ENCODE assay signal across 26 cellular contexts in the genomic region with DNA sequence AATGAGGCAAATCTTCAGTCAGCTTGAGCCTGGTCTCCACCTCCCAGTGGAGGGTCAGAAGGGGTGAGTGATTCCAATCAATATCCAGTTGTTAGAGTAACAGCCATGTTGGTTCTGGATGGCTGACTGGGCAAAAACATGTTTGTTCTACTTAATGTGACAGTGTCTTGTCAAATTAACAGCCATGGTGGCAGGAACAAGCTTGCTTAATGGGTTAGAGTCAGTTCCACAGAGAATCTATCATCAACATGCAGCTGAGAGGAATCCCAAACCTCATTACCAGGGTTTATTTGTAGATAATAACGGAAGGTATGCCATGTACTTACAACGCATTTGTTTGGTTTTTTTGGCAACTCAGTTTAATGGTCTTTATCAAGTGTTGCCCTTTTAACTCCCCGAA.
DNase-seq lines count a peak whose midpoint lies in the region; ATAC-seq and TF ChIP-seq lines count a peak whose summit lies in the region.
"Had no signal": no experiment of that assay in that cellular context is flagged by ENCODE, and none has a peak within 500 bp of the region (broad histone marks: within the 10 kb centered on the region; RNA-seq: fewer than 3 reads in every experiment).

No MANE protein-coding gene starts in this region.

- H3K27me3 ChIP-seq in right atrium auricular region = no peaks in the 10 kb centered on the region
- H3K27me3 ChIP-seq: BLaER1 treated with 17β-estradiol and CSF1 and Interleukin-3, amounts not matched to agents 10 nM and 100 nM; Peyer's patch had no signal

- no peaks in the 10 kb centered on the region for H3K36me3 ChIP-seq in right atrium auricular region
- H3K36me3 ChIP-seq: BLaER1 treated with 17β-estradiol and CSF1 and Interleukin-3, amounts not matched to agents 10 nM and 100 nM; Peyer's patch had no signal

- H3K27ac ChIP-seq in right atrium auricular region = no peak overlapping the region
- H3K27ac ChIP-seq: 22Rv1; BLaER1 treated with 17β-estradiol and CSF1 and Interleukin-3, amounts not matched to agents 10 nM and 100 nM; HL-60; Peyer's patch had no signal

- H3K9me3 Mint-ChIP-seq in glutamatergic neuron (ENCODE audit: unreplicated experiment) (no peaks in the 10 kb centered on the region), WTC11 (no peaks in the 10 kb centered on the region)
- H3K9me3 Mint-ChIP-seq: H9, T-cell had no signal

- H3K27me3 Mint-ChIP-seq in glutamatergic neuron (ENCODE audit: unreplicated experiment) (peaks cover 3% of the 10 kb centered on the region), WTC11 (ENCODE audit: low read depth) (no peaks in the 10 kb centered on the region)
- H3K27me3 Mint-ChIP-seq: CD4-positive, alpha-beta memory T cell had no signal

- H3K4me3 Mint-ChIP-seq in glutamatergic neuron (ENCODE audit: unreplicated experiment) (peak overlapping the region; percentile 16), WTC11 (no peak overlapping the region)
- H3K4me3 Mint-ChIP-seq: CD4-positive, alpha-beta memory T cell; H9; HFFc6; T-cell had no signal

- DNase-seq in NCI-H1105 treated with DMSO at 0.1 percent for 48 hours (lab: John Stamatoyannopoulos, UW) (peak; percentile 12), NCI-H1105 (lab: John Stamatoyannopoulos, UW) (no peak), NCI-H2171 treated with DMSO at 0.1 percent for 48 hours (lab: John Stamatoyannopoulos, UW) (peak; percentile 77), glutamatergic neuron (no peak), retina (peak; percentile 58), right atrium auricular region (ENCODE audit: low spot score) (no peak), WTC11 (ENCODE audit: low spot score) (no peak)
- DNase-seq: ACHN; Caco-2; CD4-positive, alpha-beta memory T cell; DMS 273 treated with DMSO at 0.1 percent for 48 hours; DND-41; H9; HFFc6; KBM-7; NCI-H1436; NCI-H2029; NCI-H510A treated with DMSO at 0.1 percent for 48 hours; NCI-H774; Peyer's patch; T-cell had no signal

- H3K9me3 ChIP-seq in right atrium auricular region = no peaks in the 10 kb centered on the region
- H3K9me3 ChIP-seq: BLaER1 treated with 17β-estradiol and CSF1 and Interleukin-3, amounts not matched to agents 10 nM and 100 nM; Caco-2; Peyer's patch had no signal

- ATAC-seq in WTC11 (no peak), HG03457 (IDR thresholded peaks at IDR 0.05; ENCODE audit: unreplicated experiment) (no peak)
- ATAC-seq: GM12878, T-cell had no signal

- H3K36me3 Mint-ChIP-seq in glutamatergic neuron (ENCODE audit: unreplicated experiment) = no peaks in the 10 kb centered on the region
- no peaks in the 10 kb centered on the region for H3K36me3 Mint-ChIP-seq in WTC11
- H3K36me3 Mint-ChIP-seq: CD4-positive, alpha-beta memory T cell; T-cell had no signal

- H3K27ac Mint-ChIP-seq in glutamatergic neuron (ENCODE audit: unreplicated experiment) = no peak overlapping the region
- H3K27ac Mint-ChIP-seq in WTC11 = no peak overlapping the region
- H3K27ac Mint-ChIP-seq: CD4-positive, alpha-beta memory T cell; H9; HFFc6; T-cell had no signal

- CTCF ChIA-PET in WTC11 (lab: Charles Lee) = interaction anchor here (0.9 to 1.3 kb wide), 3 partner anchors 31 to 136 kb away, joined by 3 to 8 read pairs (median 4); no protein-coding TSS in a partner anchor

- H3K4me3 ChIP-seq in right atrium auricular region = no peak overlapping the region
- H3K4me3 ChIP-seq: BLaER1 treated with 17β-estradiol and CSF1 and Interleukin-3, amounts not matched to agents 10 nM and 100 nM; GM12878; Peyer's patch had no signal

- no peaks in the 10 kb centered on the region for H3K4me1 ChIP-seq in right atrium auricular region
- H3K4me1 ChIP-seq: BLaER1 treated with 17β-estradiol and CSF1 and Interleukin-3, amounts not matched to agents 10 nM and 100 nM; Caco-2; Peyer's patch had no signal

- H3K4me1 Mint-ChIP-seq in glutamatergic neuron (ENCODE audit: low read depth, unreplicated experiment) (peaks cover 30% of the 10 kb centered on the region), WTC11 (peaks cover 10% of the 10 kb centered on the region; the same call in 1 of the 2 replicates)
- H3K4me1 Mint-ChIP-seq: CD4-positive, alpha-beta memory T cell; H9; T-cell had no signal

- POLR2A ChIA-PET in WTC11 (lab: Charles Lee) = no interaction called here

- TF ChIP-seq CTCF in glutamatergic neuron (IDR thresholded peaks at IDR 0.05; ENCODE audit: partially characterized antibody, unreplicated experiment) = no peak
- no peak for TF ChIP-seq CTCF in right atrium auricular region (IDR thresholded peaks at IDR 0.05)
- no peak for TF ChIP-seq CTCF in WTC11 (IDR thresholded peaks at IDR 0.05)

TF ChIP-seq in WTC11, 78 proteins besides CTCF, POLR2A, EP300 and RAD21 (continues in another document):
- no peak for TF ChIP-seq SOX15 (CRISPR knock-in tag; IDR thresholded peaks at IDR 0.05)
- TF ChIP-seq CBFB (CRISPR knock-in tag; IDR thresholded peaks at IDR 0.05; ENCODE audit: low read depth) = no peak
- TF ChIP-seq, protein P1, sequence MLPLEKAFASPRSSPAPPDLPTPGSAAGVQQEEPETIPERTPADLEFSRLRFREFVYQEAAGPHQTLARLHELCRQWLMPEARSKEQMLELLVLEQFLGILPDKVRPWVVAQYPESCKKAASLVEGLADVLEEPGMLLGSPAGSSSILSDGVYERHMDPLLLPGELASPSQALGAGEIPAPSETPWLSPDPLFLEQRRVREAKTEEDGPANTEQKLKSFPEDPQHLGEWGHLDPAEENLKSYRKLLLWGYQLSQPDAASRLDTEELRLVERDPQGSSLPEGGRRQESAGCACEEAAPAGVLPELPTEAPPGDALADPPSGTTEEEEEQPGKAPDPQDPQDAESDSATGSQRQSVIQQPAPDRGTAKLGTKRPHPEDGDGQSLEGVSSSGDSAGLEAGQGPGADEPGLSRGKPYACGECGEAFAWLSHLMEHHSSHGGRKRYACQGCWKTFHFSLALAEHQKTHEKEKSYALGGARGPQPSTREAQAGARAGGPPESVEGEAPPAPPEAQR (CRISPR knock-in tag; IDR thresholded peaks at IDR 0.05) = no peak
- TF ChIP-seq, protein P2, sequence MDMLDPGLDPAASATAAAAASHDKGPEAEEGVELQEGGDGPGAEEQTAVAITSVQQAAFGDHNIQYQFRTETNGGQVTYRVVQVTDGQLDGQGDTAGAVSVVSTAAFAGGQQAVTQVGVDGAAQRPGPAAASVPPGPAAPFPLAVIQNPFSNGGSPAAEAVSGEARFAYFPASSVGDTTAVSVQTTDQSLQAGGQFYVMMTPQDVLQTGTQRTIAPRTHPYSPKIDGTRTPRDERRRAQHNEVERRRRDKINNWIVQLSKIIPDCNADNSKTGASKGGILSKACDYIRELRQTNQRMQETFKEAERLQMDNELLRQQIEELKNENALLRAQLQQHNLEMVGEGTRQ (CRISPR knock-in tag; IDR thresholded peaks at IDR 0.05) = no peak
- TF ChIP-seq, protein P3, sequence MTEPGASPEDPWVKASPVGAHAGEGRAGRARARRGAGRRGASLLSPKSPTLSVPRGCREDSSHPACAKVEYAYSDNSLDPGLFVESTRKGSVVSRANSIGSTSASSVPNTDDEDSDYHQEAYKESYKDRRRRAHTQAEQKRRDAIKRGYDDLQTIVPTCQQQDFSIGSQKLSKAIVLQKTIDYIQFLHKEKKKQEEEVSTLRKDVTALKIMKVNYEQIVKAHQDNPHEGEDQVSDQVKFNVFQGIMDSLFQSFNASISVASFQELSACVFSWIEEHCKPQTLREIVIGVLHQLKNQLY (CRISPR knock-in tag; IDR thresholded peaks at IDR 0.05) = no peak
- TF ChIP-seq, protein P4, sequence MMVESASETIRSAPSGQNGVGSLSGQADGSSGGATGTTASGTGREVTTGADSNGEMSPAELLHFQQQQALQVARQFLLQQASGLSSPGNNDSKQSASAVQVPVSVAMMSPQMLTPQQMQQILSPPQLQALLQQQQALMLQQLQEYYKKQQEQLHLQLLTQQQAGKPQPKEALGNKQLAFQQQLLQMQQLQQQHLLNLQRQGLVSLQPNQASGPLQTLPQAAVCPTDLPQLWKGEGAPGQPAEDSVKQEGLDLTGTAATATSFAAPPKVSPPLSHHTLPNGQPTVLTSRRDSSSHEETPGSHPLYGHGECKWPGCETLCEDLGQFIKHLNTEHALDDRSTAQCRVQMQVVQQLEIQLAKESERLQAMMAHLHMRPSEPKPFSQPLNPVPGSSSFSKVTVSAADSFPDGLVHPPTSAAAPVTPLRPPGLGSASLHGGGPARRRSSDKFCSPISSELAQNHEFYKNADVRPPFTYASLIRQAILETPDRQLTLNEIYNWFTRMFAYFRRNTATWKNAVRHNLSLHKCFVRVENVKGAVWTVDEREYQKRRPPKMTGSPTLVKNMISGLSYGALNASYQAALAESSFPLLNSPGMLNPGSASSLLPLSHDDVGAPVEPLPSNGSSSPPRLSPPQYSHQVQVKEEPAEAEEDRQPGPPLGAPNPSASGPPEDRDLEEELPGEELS (CRISPR knock-in tag; IDR thresholded peaks at IDR 0.05) = no peak
- TF ChIP-seq, protein P5, sequence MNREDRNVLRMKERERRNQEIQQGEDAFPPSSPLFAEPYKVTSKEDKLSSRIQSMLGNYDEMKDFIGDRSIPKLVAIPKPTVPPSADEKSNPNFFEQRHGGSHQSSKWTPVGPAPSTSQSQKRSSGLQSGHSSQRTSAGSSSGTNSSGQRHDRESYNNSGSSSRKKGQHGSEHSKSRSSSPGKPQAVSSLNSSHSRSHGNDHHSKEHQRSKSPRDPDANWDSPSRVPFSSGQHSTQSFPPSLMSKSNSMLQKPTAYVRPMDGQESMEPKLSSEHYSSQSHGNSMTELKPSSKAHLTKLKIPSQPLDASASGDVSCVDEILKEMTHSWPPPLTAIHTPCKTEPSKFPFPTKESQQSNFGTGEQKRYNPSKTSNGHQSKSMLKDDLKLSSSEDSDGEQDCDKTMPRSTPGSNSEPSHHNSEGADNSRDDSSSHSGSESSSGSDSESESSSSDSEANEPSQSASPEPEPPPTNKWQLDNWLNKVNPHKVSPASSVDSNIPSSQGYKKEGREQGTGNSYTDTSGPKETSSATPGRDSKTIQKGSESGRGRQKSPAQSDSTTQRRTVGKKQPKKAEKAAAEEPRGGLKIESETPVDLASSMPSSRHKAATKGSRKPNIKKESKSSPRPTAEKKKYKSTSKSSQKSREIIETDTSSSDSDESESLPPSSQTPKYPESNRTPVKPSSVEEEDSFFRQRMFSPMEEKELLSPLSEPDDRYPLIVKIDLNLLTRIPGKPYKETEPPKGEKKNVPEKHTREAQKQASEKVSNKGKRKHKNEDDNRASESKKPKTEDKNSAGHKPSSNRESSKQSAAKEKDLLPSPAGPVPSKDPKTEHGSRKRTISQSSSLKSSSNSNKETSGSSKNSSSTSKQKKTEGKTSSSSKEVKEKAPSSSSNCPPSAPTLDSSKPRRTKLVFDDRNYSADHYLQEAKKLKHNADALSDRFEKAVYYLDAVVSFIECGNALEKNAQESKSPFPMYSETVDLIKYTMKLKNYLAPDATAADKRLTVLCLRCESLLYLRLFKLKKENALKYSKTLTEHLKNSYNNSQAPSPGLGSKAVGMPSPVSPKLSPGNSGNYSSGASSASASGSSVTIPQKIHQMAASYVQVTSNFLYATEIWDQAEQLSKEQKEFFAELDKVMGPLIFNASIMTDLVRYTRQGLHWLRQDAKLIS (CRISPR knock-in tag; IDR thresholded peaks at IDR 0.05; ENCODE audit: borderline replicate concordance) = no peak

Comparison
In these comparisons a context has a peak if more than half of its experiments do, and no peak if none do; other contexts are left out.
1. DNase-seq: peak in NCI-H1105 treated with DMSO at 0.1 percent for 48 hours (single experiment), NCI-H2171 treated with DMSO at 0.1 percent for 48 hours (single experiment) and retina (single experiment); none in NCI-H1105 (single experiment), glutamatergic neuron (single experiment), right atrium auricular region (single experiment) and WTC11 (single experiment).